Comparison of ENCODE assay signal across 11 cellular contexts in genomic region chr2:118122768-118123335, GRCh38. TPM values are rescaled to one million over a fixed set of nuclear protein-coding genes. Genes with fewer than 3 reads are reported as not detected.
DNase-seq lines count a peak whose midpoint lies in the region; ATAC-seq lines count a peak whose summit lies in the region.
"Had no signal": no experiment of that assay in that cellular context is flagged by ENCODE, and none has a peak within 500 bp of the region (broad histone marks: within the 10 kb centered on the region; RNA-seq: fewer than 3 reads in every experiment).

No MANE protein-coding gene starts in this region.

- no peak overlapping the region for H3K27ac Mint-ChIP-seq in naive thymus-derived CD4-positive, alpha-beta T cell
- H3K27ac Mint-ChIP-seq: activated CD4-positive, alpha-beta memory T cell treated with anti-CD3 and anti-CD28 coated beads, Interleukin-2, amount 10 ng/mL, durations not matched to agents 7 days and 5 days; GM23338 had no signal

- intact Hi-C loops in naive thymus-derived CD4-positive, alpha-beta T cell (cut with micrococcal nuclease): no loop called here

- no peaks in the 10 kb centered on the region for H3K36me3 ChIP-seq in skeletal muscle tissue (ENCODE audit: control insufficient read depth in 3 of 3, insufficient read depth in 3 of 3, low read length in 3 of 3)
- no peaks in the 10 kb centered on the region for H3K36me3 ChIP-seq in naive thymus-derived CD4-positive, alpha-beta T cell (ENCODE audit: control insufficient read depth in 2 of 3, insufficient read depth in 3 of 3, low read length in 3 of 3)

- DNase-seq in SKM-1 (lab: John Stamatoyannopoulos, UW; ENCODE audit: unreplicated experiment): peak; percentile 19
- no peak for DNase-seq in naive thymus-derived CD4-positive, alpha-beta T cell
- DNase-seq in AG20443 (ENCODE audit: low spot score): no peak
- no peak for DNase-seq in stimulated activated CD4-positive, alpha-beta T cell treated with anti-CD3 and anti-CD28 coated beads, Interleukin-2, amount 100 ng/mL, for 24 hours
- no peak for DNase-seq in NCI-H748 (lab: John Stamatoyannopoulos, UW; ENCODE audit: unreplicated experiment)
- DNase-seq: activated CD4-positive, alpha-beta memory T cell treated with anti-CD3 and anti-CD28 coated beads, Interleukin-2, amount 10 ng/mL, durations not matched to agents 7 days and 5 days; hippocampal formation had no signal

- H3K4me3 Mint-ChIP-seq in naive thymus-derived CD4-positive, alpha-beta T cell: no peak overlapping the region
- H3K4me3 Mint-ChIP-seq: activated CD4-positive, alpha-beta memory T cell treated with anti-CD3 and anti-CD28 coated beads, Interleukin-2, amount 10 ng/mL, durations not matched to agents 7 days and 5 days; GM23338 had no signal

- H3K36me3 Mint-ChIP-seq in naive thymus-derived CD4-positive, alpha-beta T cell: peaks cover 0 to 7% (median 0%) of the 10 kb centered on the region in 5 donors

- H3K9me3 Mint-ChIP-seq in naive thymus-derived CD4-positive, alpha-beta T cell: peaks cover 0 to 2% (median 0%) of the 10 kb centered on the region in 11 donors
- H3K9me3 Mint-ChIP-seq: activated CD4-positive, alpha-beta memory T cell treated with anti-CD3 and anti-CD28 coated beads, Interleukin-2, amount 10 ng/mL, durations not matched to agents 7 days and 5 days; GM23338 had no signal

- peaks cover 3 to 8% (median 4%) of the 10 kb centered on the region in 3 donors for H3K4me1 ChIP-seq in skeletal muscle tissue (ENCODE audit: control insufficient read depth in 3 of 3, insufficient read depth in 3 of 3, low read length in 3 of 3)
- no peaks in the 10 kb centered on the region for H3K4me1 ChIP-seq in naive thymus-derived CD4-positive, alpha-beta T cell (ENCODE audit: control insufficient read depth in 2 of 2, insufficient read depth in 2 of 2, low read length in 2 of 2)

- H3K27ac ChIP-seq in skeletal muscle tissue (ENCODE audit: low read depth, low read length): peak overlapping the region; percentile 54
- no peak overlapping the region for H3K27ac ChIP-seq in naive thymus-derived CD4-positive, alpha-beta T cell (ENCODE audit: low read depth, low read length)

- H3K4me3 ChIP-seq in skeletal muscle tissue (ENCODE audit: low read length in 3 of 3): no peak overlapping the region
- H3K4me3 ChIP-seq in naive thymus-derived CD4-positive, alpha-beta T cell (ENCODE audit: low read length): no peak overlapping the region
- H3K4me3 ChIP-seq: GM23338 had no signal

- peaks cover 0 to 2% (median 0%) of the 10 kb centered on the region in 3 donors for H3K27me3 ChIP-seq in skeletal muscle tissue (ENCODE audit: control insufficient read depth in 3 of 3, insufficient read depth in 3 of 3, low read length in 3 of 3)
- H3K27me3 ChIP-seq in naive thymus-derived CD4-positive, alpha-beta T cell (ENCODE audit: control insufficient read depth in 2 of 2, insufficient read depth in 2 of 2, low read length in 2 of 2): no peaks in the 10 kb centered on the region

- peak; percentile 70 for ATAC-seq in GM19035 (IDR thresholded peaks at IDR 0.05; ENCODE audit: unreplicated experiment)
- ATAC-seq in HG02938 (IDR thresholded peaks at IDR 0.05; ENCODE audit: unreplicated experiment): peak; percentile 95
- ATAC-seq in naive thymus-derived CD4-positive, alpha-beta T cell: no peak
- ATAC-seq: GM23338 had no signal

- CTCF ChIA-PET in naive thymus-derived CD4-positive, alpha-beta T cell (lab: Charles Lee): no interaction called here

- POLR2A ChIA-PET in naive thymus-derived CD4-positive, alpha-beta T cell (lab: Charles Lee): no interaction called here

- H3K4me1 Mint-ChIP-seq in naive thymus-derived CD4-positive, alpha-beta T cell: peaks cover 0 to 5% (median 0%) of the 10 kb centered on the region in 7 donors
- H3K4me1 Mint-ChIP-seq: activated CD4-positive, alpha-beta memory T cell treated with anti-CD3 and anti-CD28 coated beads, Interleukin-2, amount 10 ng/mL, durations not matched to agents 7 days and 5 days had no signal

- H3K9ac ChIP-seq in skeletal muscle tissue (ENCODE audit: low read depth in 1 of 3, low read length in 3 of 3): no peak overlapping the region

- peaks cover 12 to 32% (median 21%) of the 10 kb centered on the region in 5 donors for H3K27me3 Mint-ChIP-seq in naive thymus-derived CD4-positive, alpha-beta T cell

- H3K9me3 ChIP-seq in skeletal muscle tissue (ENCODE audit: control insufficient read depth in 3 of 3, low read length in 3 of 3): no peaks in the 10 kb centered on the region
- no peaks in the 10 kb centered on the region for H3K9me3 ChIP-seq in naive thymus-derived CD4-positive, alpha-beta T cell (ENCODE audit: control insufficient read depth in 2 of 3, low read length in 3 of 3)

RNA-seq across cellular contexts. Expression of gene INSIG2, which starts 34.6 kb away (rescaled TPM):
- total RNA-seq in skeletal muscle tissue: 13.0 TPM
- total RNA-seq in naive thymus-derived CD4-positive, alpha-beta T cell: 10 to 100 TPM in 4 of 5 experiments, 1 to 10 TPM in 1; 8.5 to 31.5 (median 20.3) TPM
- polyA plus RNA-seq in naive thymus-derived CD4-positive, alpha-beta T cell: 10 to 100 TPM; 23.1 to 25.4 TPM
